1 cellular context compared by ENCODE assay signal in genomic region chr12:102962532-102962931, GRCh38.
TF ChIP-seq lines count a peak whose summit lies in the region.

No MANE protein-coding gene starts in this region.

TF ChIP-seq in H1, 55 proteins besides CTCF, POLR2A, EP300 and RAD21:
- TF ChIP-seq CBX8 (IDR thresholded peaks at IDR 0.05; ENCODE audit: borderline replicate concordance, low read depth, low read length) (0 out of 2 replicates have a peak, but pooled peaks have one; percentile 51), NANOG (IDR thresholded peaks at IDR 0.05; ENCODE audit: insufficient read depth, low read depth, low read length, poor library complexity, severe bottlenecking) (no peak), FOSL1 (IDR thresholded peaks at IDR 0.05; ENCODE audit: insufficient read depth, low read depth, low read length) (no peak)
